8 cellular contexts compared by ENCODE assay signal in genomic region chr1:42846257-42847110, GRCh38. TPM values are rescaled to one million over a fixed set of nuclear protein-coding genes. Genes with fewer than 3 reads are reported as not detected.
DNase-seq lines count a peak whose midpoint lies in the region; ATAC-seq and TF ChIP-seq lines count a peak whose summit lies in the region.

TSS of gene ZNF691 (plus strand) at chr1:42846613. CDS start at chr1:42849659, 3,046 bp downstream.

- H3K9me3 Mint-ChIP-seq in chondrocyte (ENCODE audit: low read depth): no peaks in the 10 kb centered on the region

- H3K27ac Mint-ChIP-seq in chondrocyte (ENCODE audit: unreplicated experiment): peak within 1 kb of the TSS; percentile 82

- DNase-seq in Ammon's horn (ENCODE audit: low spot score): peak; percentile 99
- DNase-seq in NCI-H446 (lab: John Stamatoyannopoulos, UW): peak; percentile 96 to 99
- DNase-seq in activated CD4-positive, alpha-beta T cell treated with anti-CD3 and anti-CD28 coated beads for 1 hour: peak; percentile 79
- DNase-seq in chondrocyte (ENCODE audit: low spot score): peak; percentile 97
- peak; percentile 93 for DNase-seq in kidney epithelial cell (ENCODE audit: low read depth)
- DNase-seq in stimulated activated CD4-positive, alpha-beta T cell treated with anti-CD3 and anti-CD28 coated beads, Interleukin-15, amount 100 ng/mL, for 48 hours (ENCODE audit: low read depth in 2 of 2): peak; percentile 85 to 88

- no peaks in the 10 kb centered on the region for H3K27me3 Mint-ChIP-seq in chondrocyte (ENCODE audit: low read depth)

- peak; percentile 90 for ATAC-seq in GM19035 (IDR thresholded peaks at IDR 0.05; ENCODE audit: unreplicated experiment)
- ATAC-seq in HG03354 (IDR thresholded peaks at IDR 0.05; ENCODE audit: poor library complexity, severe bottlenecking, unreplicated experiment): peak; percentile 94

- H3K4me3 Mint-ChIP-seq in chondrocyte (ENCODE audit: unreplicated experiment): peak within 1 kb of the TSS; percentile 93

- H3K4me3 ChIP-seq in kidney epithelial cell (ENCODE audit: low read depth, low read length): peak within 1 kb of the TSS; percentile 85

- no peaks in the 10 kb centered on the region for H3K36me3 ChIP-seq in kidney epithelial cell (ENCODE audit: control insufficient read depth, insufficient read depth, low read length)

- peaks cover 23% of the 10 kb centered on the region for H3K4me1 Mint-ChIP-seq in chondrocyte (ENCODE audit: low read depth)

- H3K36me3 Mint-ChIP-seq in chondrocyte (ENCODE audit: low read depth): peaks cover 30% of the 10 kb centered on the region

- peak; percentile 79 for TF ChIP-seq CTCF in chondrocyte (IDR thresholded peaks at IDR 0.05)
- TF ChIP-seq CTCF in kidney epithelial cell (IDR thresholded peaks at IDR 0.05; ENCODE audit: insufficient read depth, low read length, poor library complexity, severe bottlenecking): peak; percentile 57

- H3K27me3 ChIP-seq in kidney epithelial cell (ENCODE audit: control insufficient read depth, insufficient read depth, low read length): no peaks in the 10 kb centered on the region

RNA-seq across cellular contexts. Expression of gene ZNF691, which starts in this region (rescaled TPM):
- total RNA-seq in chondrocyte: 5.5 to 7.6 TPM (median 7.4 TPM) in 3 replicates
- total RNA-seq in kidney epithelial cell: 8.8 and 9.4 TPM in 2 replicates

Comparison
In these comparisons a context has a peak if more than half of its experiments do, and no peak if none do; other contexts are left out.
1. Peak in every context shown above with its lines: DNase-seq, ATAC-seq and H3K4me3 ChIP-seq.